In genomic region chr3:169812124-169812843, GRCh38 we compare ENCODE assay signal across 8 cellular contexts. TPM values are rescaled to one million over a fixed set of nuclear protein-coding genes. Genes with fewer than 3 reads are reported as not detected.
DNase-seq lines count a peak whose midpoint lies in the region; ATAC-seq and TF ChIP-seq lines count a peak whose summit lies in the region.

No MANE protein-coding gene starts in this region.

- H3K36me3 ChIP-seq in liver (ENCODE audit: control insufficient read depth in 4 of 4, insufficient read depth in 3 of 4, low read depth in 1 of 4, low read length in 3 of 4), result no peaks in the 10 kb centered on the region

- ATAC-seq in GM18498 (IDR thresholded peaks at IDR 0.05; ENCODE audit: unreplicated experiment), result peak; percentile 73
- peak; percentile 64 for ATAC-seq in HG02610 (IDR thresholded peaks at IDR 0.05; ENCODE audit: unreplicated experiment)

- TF ChIP-seq CTCF in liver (IDR thresholded peaks at IDR 0.05; ENCODE audit: low read depth, low read length, missing input control), result no peak

- peak overlapping the region in 2 of 3 donors; percentile 40 to 55 for H3K4me3 ChIP-seq in liver (ENCODE audit: low read depth in 1 of 3, low read length in 3 of 3)

- peaks cover 0 to 9% (median 0%) of the 10 kb centered on the region in 4 donors for H3K9me3 ChIP-seq in liver (ENCODE audit: control insufficient read depth in 4 of 4, low read length in 3 of 4)

- H3K36me3 Mint-ChIP-seq in dendritic cell treated with granulocyte-macrophage colony-stimulating factor and Interleukin-4, amounts not matched to agents 40 ng/mL and 50 ng/mL, for 4 days (ENCODE audit: low read depth), result peaks cover 5% of the 10 kb centered on the region

- H3K27ac ChIP-seq in liver (ENCODE audit: low read depth in 1 of 2, low read length in 2 of 2), result peak overlapping the region in 1 of 2 donors; percentile 50

- H3K9me3 Mint-ChIP-seq in dendritic cell treated with granulocyte-macrophage colony-stimulating factor and Interleukin-4, amounts not matched to agents 40 ng/mL and 50 ng/mL, for 4 days, result peaks cover 12% of the 10 kb centered on the region

- peaks cover 4 to 23% (median 17%) of the 10 kb centered on the region in 4 donors for H3K4me1 ChIP-seq in liver (ENCODE audit: control insufficient read depth in 4 of 4, insufficient read depth in 4 of 4, low read length in 3 of 4)

- DNase-seq in NCI-H1417 (lab: John Stamatoyannopoulos, UW) (peak; percentile 73 to 96 (median 95)), H4 (ENCODE audit: low spot score) (no peak)
- DNase-seq in activated CD4-positive, CD25-positive, alpha-beta regulatory T cell treated with anti-CD3 and anti-CD28 coated beads, Interleukin-2, amount 50 U/mL, for 72 hours, result peak; percentile 67
- DNase-seq in stimulated activated CD4-positive, alpha-beta T cell treated with anti-CD3 and anti-CD28 coated beads, Interleukin-2, amount 100 ng/mL, for 24 hours, result peak; percentile 40 to 59

- peak overlapping the region; percentile 80 for H3K4me3 Mint-ChIP-seq in dendritic cell treated with granulocyte-macrophage colony-stimulating factor and Interleukin-4, amounts not matched to agents 40 ng/mL and 50 ng/mL, for 4 days

- intact Hi-C loops in dendritic cell treated with granulocyte-macrophage colony-stimulating factor and Interleukin-4, amounts not matched to agents 40 ng/mL and 50 ng/mL, for 4 days (cut with micrococcal nuclease), result loop anchor here (5.0 kb wide), 1 partner anchor 35 kb away; no protein-coding TSS in a partner anchor

- H3K4me1 Mint-ChIP-seq in dendritic cell treated with granulocyte-macrophage colony-stimulating factor and Interleukin-4, amounts not matched to agents 40 ng/mL and 50 ng/mL, for 4 days (ENCODE audit: low read depth), result peaks cover 37% of the 10 kb centered on the region

- no peak for TF ChIP-seq RAD21 in liver (IDR thresholded peaks at IDR 0.05)

- H3K27ac Mint-ChIP-seq in dendritic cell treated with granulocyte-macrophage colony-stimulating factor and Interleukin-4, amounts not matched to agents 40 ng/mL and 50 ng/mL, for 4 days, result peak overlapping the region; percentile 75

- WGBS in liver, result 3% methylated on average over 59 of the region's 59 CpGs

- H3K9ac ChIP-seq in liver (ENCODE audit: low read depth in 1 of 2, low read length in 2 of 2), result no peak overlapping the region

- peaks cover 22% of the 10 kb centered on the region for H3K27me3 Mint-ChIP-seq in dendritic cell treated with granulocyte-macrophage colony-stimulating factor and Interleukin-4, amounts not matched to agents 40 ng/mL and 50 ng/mL, for 4 days

- no peaks in the 10 kb centered on the region for H3K27me3 ChIP-seq in liver (ENCODE audit: control insufficient read depth in 4 of 4, insufficient read depth in 4 of 4, low read length in 3 of 4)

TF ChIP-seq in liver, 16 proteins besides CTCF, POLR2A, EP300 and RAD21:
- no peak for TF ChIP-seq YY1 (IDR thresholded peaks at IDR 0.05)
- no peak for TF ChIP-seq SP1 (IDR thresholded peaks at IDR 0.05)
- TF ChIP-seq NR2F2 (IDR thresholded peaks at IDR 0.05), result no peak
- TF ChIP-seq TAF1 (conservative IDR thresholded peaks at IDR 0.05), result no peak
- TF ChIP-seq EGR1 (IDR thresholded peaks at IDR 0.05; ENCODE audit: low read depth in 2 of 2), result no peak
- no peak for TF ChIP-seq HNF4A (conservative IDR thresholded peaks at IDR 0.05)
- TF ChIP-seq, protein P1, sequence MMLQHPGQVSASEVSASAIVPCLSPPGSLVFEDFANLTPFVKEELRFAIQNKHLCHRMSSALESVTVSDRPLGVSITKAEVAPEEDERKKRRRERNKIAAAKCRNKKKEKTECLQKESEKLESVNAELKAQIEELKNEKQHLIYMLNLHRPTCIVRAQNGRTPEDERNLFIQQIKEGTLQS (IDR thresholded peaks at IDR 0.05), result no peak
- TF ChIP-seq ZBTB33 (IDR thresholded peaks at IDR 0.05), result no peak

RNA-seq across cellular contexts. Expression of gene LRRIQ4, which starts 0.4 kb away (rescaled TPM):
- under 1 TPM in 1 of 2 donors, not detected in 1; 0.09 TPM for total RNA-seq in liver
- not detected for polyA plus RNA-seq in liver
- not detected in 2 replicates for total RNA-seq in H4 (2014; rRNA removed; shearing (Covaris generic))

RNA-seq across cellular contexts. Expression of gene LRRC34, which starts 0.4 kb away (rescaled TPM):
- 1 to 10 TPM in 1 of 2 donors, under 1 TPM in 1; 0.42 to 2.8 TPM for total RNA-seq in liver
- 1 to 10 TPM in 1 of 2 donors, under 1 TPM in 1; 0.22 to 1.3 TPM for polyA plus RNA-seq in liver
- 0.35 and 0.43 TPM in 2 replicates for total RNA-seq in H4 (2014; rRNA removed; shearing (Covaris generic))

RNA-seq across cellular contexts. Expression of gene MYNN, which starts 39.1 kb away (rescaled TPM):
- 10 to 100 TPM; 11.3 to 11.6 TPM for total RNA-seq in liver
- 1 to 10 TPM; 4.2 to 6.9 TPM for polyA plus RNA-seq in liver
- 18.7 and 19.5 TPM in 2 replicates for total RNA-seq in H4 (2014; rRNA removed; shearing (Covaris generic))

RNA-seq across cellular contexts. Expression of gene ACTRT3, which starts 42.9 kb away (rescaled TPM):
- 1 to 10 TPM; 1.3 to 2.3 TPM for total RNA-seq in liver
- 1 to 10 TPM; 1.4 to 1.7 TPM for polyA plus RNA-seq in liver
- total RNA-seq in H4 (2014; rRNA removed; shearing (Covaris generic)), result not detected in 2 replicates

RNA-seq across cellular contexts. Expression of gene TERC, which starts 47.4 kb away (rescaled TPM):
- total RNA-seq in liver, result 100 to 1,000 TPM in 1 of 2 donors, 10 to 100 TPM in 1; 55.1 to 207 TPM
- polyA plus RNA-seq in liver, result under 1 TPM in 1 of 2 donors, not detected in 1; 0.85 TPM
- total RNA-seq in H4 (2014; rRNA removed; shearing (Covaris generic)), result 20.2 and 68.1 TPM in 2 replicates
